8 cellular contexts compared by ENCODE assay signal in genomic region chr1:203321273-203322052, GRCh38. TPM values are rescaled to one million over a fixed set of nuclear protein-coding genes. Genes with fewer than 3 reads are reported as not detected.
A peak's percentile ranks its signal among the peaks of the same experiment; 100 is the strongest.
DNase-seq lines count a peak whose midpoint lies in the region; ATAC-seq and TF ChIP-seq lines count a peak whose summit lies in the region.

No MANE protein-coding gene starts in this region.

- no peak overlapping the region for H2AFZ ChIP-seq in IMR-90 (replicated peaks; ENCODE audit: low read length, poor library complexity)

- H3K9me3 Mint-ChIP-seq in CD4-positive, alpha-beta T cell = no peaks in the 10 kb centered on the region
- no peaks in the 10 kb centered on the region for H3K9me3 Mint-ChIP-seq in brain

- peaks cover 3% of the 10 kb centered on the region; the same call in 1 of the 2 replicates for H3K9me1 ChIP-seq in IMR-90 (ENCODE audit: insufficient read depth, low read length)

- no peak for TF ChIP-seq RAD21 in IMR-90 (IDR thresholded peaks at IDR 0.05; ENCODE audit: low read length)

- no peak overlapping the region for H3K4ac ChIP-seq in IMR-90 (ENCODE audit: low read depth, low read length)

- H2BK5ac ChIP-seq in IMR-90 (ENCODE audit: low read depth, low read length, poor library complexity, severe bottlenecking) = no peak overlapping the region

- peak overlapping the region; percentile 92 for H3K27ac Mint-ChIP-seq in CD4-positive, alpha-beta T cell
- peak overlapping the region in 4 of 5 experiments; percentile 74 to 98 (median 98) for H3K27ac Mint-ChIP-seq in brain

- H4K20me1 ChIP-seq in IMR-90 (ENCODE audit: insufficient read depth, low read length) = no peaks in the 10 kb centered on the region

- H3K18ac ChIP-seq in IMR-90 (ENCODE audit: low read depth, low read length) = no peak overlapping the region

- H2BK120ac ChIP-seq in IMR-90 (ENCODE audit: low read depth, low read length) = peak overlapping the region; percentile 49; the same call in 1 of the 2 replicates

- dilution Hi-C loops in IMR-90 (cut with HindIII; ENCODE audit: low sequenced_read_pairs, unreplicated experiment) = no loop called here

- in situ Hi-C loops in IMR-90 (cut with MboI; ENCODE audit: low sequenced_read_pairs) = no loop called here

- H3K27me3 Mint-ChIP-seq in CD4-positive, alpha-beta T cell = no peaks in the 10 kb centered on the region
- no peaks in the 10 kb centered on the region for H3K27me3 Mint-ChIP-seq in brain

- no peak overlapping the region for H2AK9ac ChIP-seq in IMR-90 (replicated peaks; ENCODE audit: low read depth, low read length, poor library complexity)

- H2BK15ac ChIP-seq in IMR-90 (ENCODE audit: low read depth, low read length) = no peak overlapping the region

- H3K27me3 ChIP-seq in CD4-positive, alpha-beta T cell (ENCODE audit: control insufficient read depth, insufficient read depth, low read length) = no peaks in the 10 kb centered on the region
- H3K27me3 ChIP-seq in IMR-90 (ENCODE audit: control insufficient read depth, insufficient read depth, low read length) = peaks cover 55% of the 10 kb centered on the region
- no peaks in the 10 kb centered on the region for H3K27me3 ChIP-seq in neutrophil
- no peaks in the 10 kb centered on the region for H3K27me3 ChIP-seq in WERI-Rb-1 (ENCODE audit: insufficient read depth, low read depth, severe bottlenecking)

- H3K4me2 ChIP-seq in IMR-90 (ENCODE audit: low read depth, low read length) = no peak overlapping the region

- H3K4me1 ChIP-seq in IMR-90 (ENCODE audit: control insufficient read depth, insufficient read depth, low read length) (peaks cover 11% of the 10 kb centered on the region; the same call in 1 of the 2 replicates), neutrophil (ENCODE audit: control insufficient read depth in 1 of 2, insufficient read depth in 1 of 2, low read depth in 1 of 2, low read length in 1 of 2) (peaks cover 64 to 65% of the 10 kb centered on the region in 2 experiments)

- no peak overlapping the region for H4K8ac ChIP-seq in IMR-90 (ENCODE audit: low read depth in 2 of 2, low read length in 2 of 2)

- no peak overlapping the region for H2BK20ac ChIP-seq in IMR-90 (ENCODE audit: low read depth, low read length)

- intact Hi-C loops in CD4-positive, alpha-beta T cell (cut with DNase I, micrococcal nuclease) = loop anchor here (5.0 to 10.0 kb wide), 2 partner anchors 306 to 353 kb away; partner anchors contain the start of gene ATP2B4 (in 1 of the 2)
- intact Hi-C loops in IMR-90 (cut with micrococcal nuclease) = no loop called here

- H4K5ac ChIP-seq in IMR-90 (ENCODE audit: low read depth, low read length) = no peak overlapping the region

- POLR2A ChIA-PET in CD4-positive, alpha-beta T cell (lab: Charles Lee) = interaction anchor here (0.8 to 9.5 kb wide), 10 partner anchors 12 to 1195 kb away, joined by 3 to 868 read pairs (median 10); partner anchors contain the start of genes ATP2B4, BTG2 and MDM4
- POLR2A ChIA-PET in IMR-90 (lab: Charles Lee; ENCODE audit: unreplicated experiment) = no interaction called here

- peak overlapping the region; percentile 98 for H3K27ac ChIP-seq in CD4-positive, alpha-beta T cell (ENCODE audit: low read depth, low read length)
- H3K27ac ChIP-seq in IMR-90 (ENCODE audit: insufficient read depth, low read length) = no peak overlapping the region
- H3K27ac ChIP-seq in neutrophil = peak overlapping the region; percentile 94
- H3K27ac ChIP-seq in WERI-Rb-1 = no peak overlapping the region

- H3K56ac ChIP-seq in IMR-90 (ENCODE audit: extremely low read depth, insufficient read depth, low read length) = no peak overlapping the region

- peaks cover 95% of the 10 kb centered on the region for H3K4me1 Mint-ChIP-seq in CD4-positive, alpha-beta T cell (ENCODE audit: low read depth)
- H3K4me1 Mint-ChIP-seq in brain = peaks cover 94% of the 10 kb centered on the region

- H3K79me1 ChIP-seq in IMR-90 (ENCODE audit: low read depth in 1 of 2, low read length in 2 of 2) = no peaks in the 10 kb centered on the region

- H3K9ac ChIP-seq in IMR-90 (ENCODE audit: low read depth, low read length) = no peak overlapping the region

- TF ChIP-seq CTCF in CD4-positive, alpha-beta T cell (IDR thresholded peaks at IDR 0.05) = no peak
- TF ChIP-seq CTCF in IMR-90 (conservative IDR thresholded peaks at IDR 0.05; ENCODE audit: low read depth, low read length) (no peak), brain (conservative IDR thresholded peaks at IDR 0.05) (no peak), neutrophil (IDR thresholded peaks at IDR 0.05) (no peak), WERI-Rb-1 (IDR thresholded peaks at IDR 0.05; ENCODE audit: low read depth, low read length) (no peak)

- H3K4me3 Mint-ChIP-seq in CD4-positive, alpha-beta T cell = peak overlapping the region; percentile 82
- no peak overlapping the region for H3K4me3 Mint-ChIP-seq in brain

- no peak overlapping the region for H4K91ac ChIP-seq in IMR-90 (ENCODE audit: insufficient read depth, low read depth, low read length)

- H3K36me3 ChIP-seq in IMR-90 (ENCODE audit: control insufficient read depth, insufficient read depth, low read length) (no peaks in the 10 kb centered on the region), neutrophil (no peaks in the 10 kb centered on the region), WERI-Rb-1 (no peaks in the 10 kb centered on the region)

- H3K14ac ChIP-seq in IMR-90 (replicated peaks; ENCODE audit: low read depth, low read length) = no peak overlapping the region

- no TSS peak for BruUV-seq in IMR-90 (replicated peaks; lab: Mats Ljungman, UMichigan)

- no peak overlapping the region for H3K4me3 ChIP-seq in IMR-90 (ENCODE audit: insufficient read depth, low read depth, low read length)
- H3K4me3 ChIP-seq in neutrophil (ENCODE audit: low read depth in 1 of 2, low read length in 1 of 2) = no peak overlapping the region
- H3K4me3 ChIP-seq in WERI-Rb-1 (ENCODE audit: low read depth, low read length) = no peak overlapping the region

- H3K9me3 ChIP-seq in CD4-positive, alpha-beta T cell (ENCODE audit: control insufficient read depth, low read length) = no peaks in the 10 kb centered on the region
- H3K9me3 ChIP-seq in IMR-90 (ENCODE audit: control insufficient read depth, insufficient read depth, low read length) = no peaks in the 10 kb centered on the region
- no peaks in the 10 kb centered on the region for H3K9me3 ChIP-seq in neutrophil
- H3K9me3 ChIP-seq in WERI-Rb-1 (ENCODE audit: severe bottlenecking) = no peaks in the 10 kb centered on the region

- H2AK5ac ChIP-seq in IMR-90 (ENCODE audit: low read depth, low read length) = no peak overlapping the region

- H3K23ac ChIP-seq in IMR-90 (ENCODE audit: low read depth, low read length) = no peak overlapping the region

- TF ChIP-seq POLR2A in IMR-90 (IDR thresholded peaks at IDR 0.05; ENCODE audit: low read depth, low read length) = no peak

- H3K36me3 Mint-ChIP-seq in CD4-positive, alpha-beta T cell (ENCODE audit: low read depth) = peaks cover 4% of the 10 kb centered on the region
- no peaks in the 10 kb centered on the region for H3K36me3 Mint-ChIP-seq in brain

- no peak for DNase-seq in CD4-positive, alpha-beta T cell
- DNase-seq in IMR-90 (no peak), WERI-Rb-1 (no peak), germinal center (ENCODE audit: low spot score) (no peak), NCI-H2029 (lab: John Stamatoyannopoulos, UW) (no peak)

- CTCF ChIA-PET in CD4-positive, alpha-beta T cell (lab: Charles Lee) = interaction anchor here (0.6 to 9.5 kb wide), 10 partner anchors 12 to 49 kb away, joined by 4 to 260 read pairs (median 8); partner anchors contain the start of gene BTG2
- CTCF ChIA-PET in IMR-90 (lab: Yijun Ruan, JAX) = interaction anchor here (0.8 to 2.3 kb wide), 2 partner anchors 8 to 54 kb away, joined by 3 to 8 read pairs; no protein-coding TSS in a partner anchor

- 75% methylated on average over 3 of the region's 6 CpGs; no CpG with 5 or more reads in 1 of the 2 experiments for WGBS in IMR-90 (ENCODE audit: extremely low coverage in 2 of 2, insufficient read length in 1 of 2), 2 experiments

- no peak for ATAC-seq in CD4-positive, alpha-beta T cell (ENCODE audit: poor library complexity)
- ATAC-seq in IMR-90 (ENCODE audit: low read depth) = no peak
- ATAC-seq in GM18502 (IDR thresholded peaks at IDR 0.05; ENCODE audit: poor library complexity, unreplicated experiment) = no peak

TF ChIP-seq in IMR-90, 13 proteins besides CTCF, POLR2A, EP300 and RAD21 (continues in another document):
- TF ChIP-seq SMC3 (IDR thresholded peaks at IDR 0.05; ENCODE audit: low read depth, low read length) = no peak
- TF ChIP-seq RCOR1 (IDR thresholded peaks at IDR 0.05; ENCODE audit: insufficient replicate concordance, low read length) = no peak
- no peak for TF ChIP-seq ELK1 (IDR thresholded peaks at IDR 0.05; ENCODE audit: borderline replicate concordance, low read depth, low read length)
- TF ChIP-seq MAFK (IDR thresholded peaks at IDR 0.05; ENCODE audit: low read depth, low read length) = no peak
- no peak for TF ChIP-seq CHD1 (IDR thresholded peaks at IDR 0.05; ENCODE audit: low read depth, low read length)
- TF ChIP-seq FOS (IDR thresholded peaks at IDR 0.05; ENCODE audit: low read depth, low read length) = no peak
- TF ChIP-seq NFE2L2 (IDR thresholded peaks at IDR 0.05; ENCODE audit: low read depth, low read length) = no peak
- no peak for TF ChIP-seq RFX5 (IDR thresholded peaks at IDR 0.05; ENCODE audit: low read depth, low read length)
- TF ChIP-seq MAZ (IDR thresholded peaks at IDR 0.05; ENCODE audit: borderline replicate concordance, low read depth, low read length) = no peak
- TF ChIP-seq MXI1 (IDR thresholded peaks at IDR 0.05; ENCODE audit: borderline replicate concordance, low read depth, low read length) = no peak

RNA-seq across cellular contexts. Expression of gene BTG2, which starts 16.1 kb away (rescaled TPM):
- 100 to 1,000 TPM; 802 to 849 TPM for total RNA-seq in CD4-positive, alpha-beta T cell
- total RNA-seq in IMR-90 (2012; rRNA removed) = 8.4 and 10.3 TPM in 2 replicates
- polyA plus RNA-seq in IMR-90 (2012; rRNA removed) = 10.7 and 18.8 TPM in 2 replicates
- 4.9 and 23.6 TPM in 2 replicates for polyA plus RNA-seq in IMR-90 (2012; cell fraction: cytosol; rRNA removed)
- polyA plus RNA-seq in IMR-90 (2012; cell fraction: nucleus; rRNA removed; ENCODE audit: low replicate concordance) = 18.8 and 39.4 TPM in 2 replicates
- 117 TPM for polyA plus RNA-seq in brain (ENCODE audit: insufficient read depth, low read depth, low replicate concordance)

RNA-seq across cellular contexts. Expression of gene FMOD, which starts 29.5 kb away (rescaled TPM):
- total RNA-seq in CD4-positive, alpha-beta T cell = not detected
- 0.18 and 0.28 TPM in 2 replicates for total RNA-seq in IMR-90 (2012; rRNA removed)
- polyA plus RNA-seq in IMR-90 (2012; rRNA removed) = 2.4 and 2.7 TPM in 2 replicates
- 0.64 and 2.9 TPM in 2 replicates for polyA plus RNA-seq in IMR-90 (2012; cell fraction: cytosol; rRNA removed)
- polyA plus RNA-seq in IMR-90 (2012; cell fraction: nucleus; rRNA removed; ENCODE audit: low replicate concordance) = 1.0 and 1.8 TPM in 2 replicates
- polyA plus RNA-seq in brain (ENCODE audit: insufficient read depth, low read depth, low replicate concordance) = 7.9 TPM

Comparison
In these comparisons a context has a peak if more than half of its experiments do, and no peak if none do; other contexts are left out.
1. H3K27ac ChIP-seq: peak in CD4-positive, alpha-beta T cell (single experiment) and neutrophil (single experiment); none in IMR-90 (single experiment) and WERI-Rb-1 (single experiment).
2. RNA of gene BTG2, which starts 16.1 kb away (total RNA-seq): 802 to 849 TPM in CD4-positive, alpha-beta T cell; 8.4 to 10.3 TPM in IMR-90; every median in the first group is over 10 times any median in the second.